Comparison of ENCODE assay signal across 25 cellular contexts in the genomic region with DNA sequence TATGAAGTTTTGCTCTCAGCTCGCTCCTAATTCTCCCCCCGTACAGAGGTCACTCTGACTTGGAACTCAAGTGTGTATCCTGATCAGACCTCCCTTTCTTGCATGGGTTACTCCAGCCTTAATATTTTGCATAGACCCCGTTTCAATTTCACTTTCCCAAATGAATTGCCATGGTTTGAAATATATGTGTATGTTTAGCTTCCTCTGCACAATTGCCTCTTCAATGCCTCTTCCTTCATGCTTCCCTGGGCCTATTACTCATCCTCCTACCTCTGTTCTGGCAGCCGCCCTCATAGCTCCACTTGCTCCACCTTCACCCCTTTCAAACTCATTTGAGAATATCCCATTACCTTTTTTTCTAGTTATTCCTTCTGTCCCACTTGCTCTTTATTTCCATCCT.
DNase-seq lines count a peak whose midpoint lies in the region; ATAC-seq, FAIRE-seq and TF ChIP-seq lines count a peak whose summit lies in the region.
"Had no signal": no experiment of that assay in that cellular context is flagged by ENCODE, and none has a peak within 500 bp of the region (broad histone marks: within the 10 kb centered on the region; RNA-seq: fewer than 3 reads in every experiment).

No MANE protein-coding gene starts in this region.

- FAIRE-seq in bronchial epithelial cell (lab: Jason Lieb, UNC) = peak; percentile 40

- no peak overlapping the region for H3K9ac ChIP-seq in mesendoderm (ENCODE audit: low read length)
- H3K9ac ChIP-seq: KMS-11 had no signal

- no peak overlapping the region for H4K8ac ChIP-seq in mesendoderm (ENCODE audit: low read depth, low read length)

- no peak overlapping the region for H3K23ac ChIP-seq in mesendoderm (ENCODE audit: low read length)

- H3K4me3 ChIP-seq in bronchial epithelial cell (ENCODE audit: low read depth, low read length) (no peak overlapping the region), BE2C (ENCODE audit: low read depth, low read length) (no peak overlapping the region), esophagus muscularis mucosa (no peak overlapping the region), mesendoderm (ENCODE audit: low read length) (no peak overlapping the region)
- H3K4me3 ChIP-seq: ovary, Peyer's patch, transverse colon had no signal

- TF ChIP-seq EP300 in esophagus muscularis mucosa (IDR thresholded peaks at IDR 0.05) = no peak

- peak; percentile 58 for ATAC-seq in HG02938 (IDR thresholded peaks at IDR 0.05; ENCODE audit: unreplicated experiment)
- ATAC-seq in omental fat pad (ENCODE audit: low FRiP score) = no peak
- ATAC-seq: activated naive CD4-positive, alpha-beta T cell treated with anti-CD3 and anti-CD28 coated beads, Interleukin-2, amount 50 U/mL, for 72 hours; activated T-cell treated with anti-CD3 and anti-CD28 coated beads, Interleukin-2, amount 50 U/mL, for 72 hours; naive thymus-derived CD8-positive, alpha-beta T cell had no signal

- no peak overlapping the region for H2BK5ac ChIP-seq in mesendoderm (ENCODE audit: low read length)

- H3K36me3 ChIP-seq in bronchial epithelial cell (ENCODE audit: control insufficient read depth, insufficient read depth, low read length) (no peaks in the 10 kb centered on the region), BE2C (no peaks in the 10 kb centered on the region), esophagus muscularis mucosa (no peaks in the 10 kb centered on the region), mesendoderm (ENCODE audit: control insufficient read depth, insufficient read depth, low read length) (no peaks in the 10 kb centered on the region)
- H3K36me3 ChIP-seq: ovary, Peyer's patch, transverse colon had no signal

- no peak overlapping the region for H3K4me2 ChIP-seq in mesendoderm (ENCODE audit: low read length)
- H3K4me2 ChIP-seq: KMS-11 had no signal

- TF ChIP-seq CTCF in bronchial epithelial cell (IDR thresholded peaks at IDR 0.05; ENCODE audit: insufficient read depth, low read length, severe bottlenecking) = no peak
- TF ChIP-seq CTCF in BE2C (IDR thresholded peaks at IDR 0.05; ENCODE audit: low read depth, low read length) = no peak
- no peak for TF ChIP-seq CTCF in esophagus muscularis mucosa (IDR thresholded peaks at IDR 0.05)
- no peak for TF ChIP-seq CTCF in omental fat pad (IDR thresholded peaks at IDR 0.05)

- H3K27me3 ChIP-seq in bronchial epithelial cell (ENCODE audit: control insufficient read depth, insufficient read depth, low read length) (no peaks in the 10 kb centered on the region), BE2C (no peaks in the 10 kb centered on the region), esophagus muscularis mucosa (no peaks in the 10 kb centered on the region), mesendoderm (ENCODE audit: insufficient read depth, low read length, poor library complexity) (no peaks in the 10 kb centered on the region)
- H3K27me3 ChIP-seq: ovary, Peyer's patch, transverse colon had no signal

- TF ChIP-seq POLR2A in esophagus muscularis mucosa (IDR thresholded peaks at IDR 0.05; ENCODE audit: low read depth) = no peak

- no peaks in the 10 kb centered on the region for H3K4me1 ChIP-seq in BE2C
- no peaks in the 10 kb centered on the region for H3K4me1 ChIP-seq in esophagus muscularis mucosa
- peaks cover 3% of the 10 kb centered on the region for H3K4me1 ChIP-seq in mesendoderm (ENCODE audit: control insufficient read depth, low read depth, low read length)
- H3K4me1 ChIP-seq: Caco-2, Peyer's patch, transverse colon had no signal

- WGBS in esophagus muscularis mucosa = 91% methylated on average over 4 of the region's 4 CpGs
- no CpG with 5 or more reads among the region's 4 CpGs for WGBS in mesendoderm (ENCODE audit: extremely low coverage, insufficient coverage, low lambda C conversion rate)

- no peak overlapping the region for H2AK5ac ChIP-seq in mesendoderm (ENCODE audit: low read length)

- no peak overlapping the region for H3K4ac ChIP-seq in mesendoderm (ENCODE audit: low read depth, low read length)

- H3K27ac ChIP-seq in esophagus muscularis mucosa (replicated peaks in 1 of 4) (no peak overlapping the region), mesendoderm (ENCODE audit: low read depth, low read length) (no peak overlapping the region)
- H3K27ac ChIP-seq: 22Rv1, KMS-11, ovary, Peyer's patch, transverse colon had no signal

- intact Hi-C loops in esophagus muscularis mucosa (cut with DNase I) = no loop called here

- H4K5ac ChIP-seq in mesendoderm (ENCODE audit: low read length) = no peak overlapping the region

- H3K79me1 ChIP-seq in mesendoderm (ENCODE audit: low read length) = no peaks in the 10 kb centered on the region

- no peak overlapping the region for H2BK120ac ChIP-seq in mesendoderm (ENCODE audit: low read depth, low read length)

- DNase-seq in DMS53 (lab: John Stamatoyannopoulos, UW) = peak; percentile 4
- no peak for DNase-seq in DMS53 treated with DMSO at 0.1 percent for 48 hours (lab: John Stamatoyannopoulos, UW; ENCODE audit: unreplicated experiment)
- DNase-seq in bronchial epithelial cell (ENCODE audit: low read depth) = peak; percentile 3
- no peak for DNase-seq in BE2C
- no peak for DNase-seq in esophagus muscularis mucosa (ENCODE audit: extremely low spot score)
- no peak for DNase-seq in omental fat pad (ENCODE audit: low spot score)
- no peak for DNase-seq in mesendoderm
- DNase-seq: activated T-cell treated with anti-CD3 and anti-CD28 coated beads, Interleukin-2, amount 50 U/mL, for 72 hours; AML-193; Caco-2; EL; hippocampal formation; islet precursor cell; MV-4-11; naive thymus-derived CD8-positive, alpha-beta T cell; NCI-H1930; NK-92 treated with Interleukin-12 subunit alpha and Interleukin-12 subunit beta, amount 100 ng/mL, for 24 hours; ovary; Peyer's patch; stimulated activated naive CD4-positive, alpha-beta T cell treated with Interleukin-2 at 50 U/mL for 16 hours; transverse colon had no signal

- H3K9me3 ChIP-seq in BE2C = no peaks in the 10 kb centered on the region
- H3K9me3 ChIP-seq in esophagus muscularis mucosa = no peaks in the 10 kb centered on the region
- H3K9me3 ChIP-seq: Caco-2, ovary, Peyer's patch, transverse colon had no signal

- no peak overlapping the region for H3K18ac ChIP-seq in mesendoderm (ENCODE audit: low read length)

- no peak overlapping the region for H3K56ac ChIP-seq in mesendoderm (ENCODE audit: low read length)

- no peak overlapping the region for H2BK15ac ChIP-seq in mesendoderm (replicated peaks; ENCODE audit: low read depth)

- H3K79me2 ChIP-seq in mesendoderm (ENCODE audit: control insufficient read depth, insufficient read depth, low read length) = no peaks in the 10 kb centered on the region

Comparison
In these comparisons a context has a peak if more than half of its experiments do, and no peak if none do; other contexts are left out.
1. DNase-seq: peak in DMS53 (single experiment) and bronchial epithelial cell (single experiment); none in DMS53 treated with DMSO at 0.1 percent for 48 hours (single experiment), BE2C (single experiment), esophagus muscularis mucosa (single experiment), omental fat pad (single experiment) and mesendoderm (single experiment).